Comparison of ENCODE assay signal across 18 cellular contexts in genomic region chr7:147937428-147937827, GRCh38.
DNase-seq lines count a peak whose midpoint lies in the region; ATAC-seq and TF ChIP-seq lines count a peak whose summit lies in the region.
"Had no signal": no experiment of that assay in that cellular context is flagged by ENCODE, and none has a peak within 500 bp of the region (broad histone marks: within the 10 kb centered on the region; RNA-seq: fewer than 3 reads in every experiment).

No MANE protein-coding gene starts in this region.

- no CpG with 5 or more reads among the region's 4 CpGs for WGBS in H9 (ENCODE audit: extremely low coverage, insufficient read length, low lambda C conversion rate)

- H3K79me2 ChIP-seq in H9 (ENCODE audit: insufficient read depth, low read length) = no peaks in the 10 kb centered on the region

- TF ChIP-seq CTCF in BE2C (IDR thresholded peaks at IDR 0.05; ENCODE audit: low read depth, low read length) (no peak), H9 (conservative IDR thresholded peaks at IDR 0.05) (no peak)

- H4K20me1 ChIP-seq in H9 (ENCODE audit: control insufficient read depth, insufficient read depth, insufficient read length) = no peaks in the 10 kb centered on the region

- no peaks in the 10 kb centered on the region for H3K36me3 ChIP-seq in BE2C
- H3K36me3 ChIP-seq: HAP-1 had no signal

- H3K4ac ChIP-seq in H9 (ENCODE audit: low read depth, low read length) = no peak overlapping the region

- no peak overlapping the region for H3K4me2 ChIP-seq in H9 (ENCODE audit: insufficient read depth, insufficient read length, low read length)

- no peak overlapping the region for H3K27ac Mint-ChIP-seq in H9
- no peak overlapping the region for H3K27ac Mint-ChIP-seq in activated T-cell treated with anti-CD3 and anti-CD28 coated beads, Interleukin-2, amount 50 U/mL, for 72 hours
- H3K27ac Mint-ChIP-seq: T-helper 1 cell treated with Interleukin-12 subunit alpha and Interleukin-12 subunit beta and Interleukin-4 antibody, amounts not matched to agents 30 μg/mL and 1 μg/mL, for 36 hours had no signal

- H3T11ph ChIP-seq in H9 (ENCODE audit: low read length) = no peak overlapping the region

- H3K4me1 ChIP-seq in BE2C (no peaks in the 10 kb centered on the region), H9 (ENCODE audit: insufficient read depth, low read length) (no peaks in the 10 kb centered on the region)
- H3K4me1 ChIP-seq: HAP-1 had no signal

- H2BK120ac ChIP-seq in H9 (ENCODE audit: low read depth, low read length, poor library complexity, severe bottlenecking) = no peak overlapping the region

- H2AK5ac ChIP-seq in H9 (ENCODE audit: insufficient read length, low read length) = no peak overlapping the region

- no peak overlapping the region for H3K14ac ChIP-seq in H9 (ENCODE audit: insufficient read depth, low read length)

- DNase-seq in BE2C = peak; percentile 9
- no peak for DNase-seq in H9
- peak; percentile 54 for DNase-seq in RKO (ENCODE audit: low spot score)
- DNase-seq in kidney tubule cell (ENCODE audit: low spot score) = peak; percentile 19
- DNase-seq in NCI-H345 treated with DMSO at 0.1 percent for 48 hours (lab: John Stamatoyannopoulos, UW; ENCODE audit: unreplicated experiment) = no peak
- DNase-seq in NCI-H2029 treated with DMSO at 0.1 percent for 48 hours (lab: John Stamatoyannopoulos, UW) = no peak
- no peak for DNase-seq in activated T-cell treated with anti-CD3 and anti-CD28 coated beads, Interleukin-2, amount 50 U/mL, for 72 hours
- DNase-seq: C1 segment of cervical spinal cord, KBM-7, NCI-H1092 treated with DMSO at 0.1 percent for 48 hours, NCI-H1694, NCI-H510A, OCI-M1 had no signal

- no peak overlapping the region for H3K56ac ChIP-seq in H9 (ENCODE audit: insufficient read length, low read depth, low read length)

- H4K91ac ChIP-seq in H9 (ENCODE audit: insufficient read length, low read depth, low read length) = no peak overlapping the region

- H2BK15ac ChIP-seq in H9 (ENCODE audit: low read depth, low read length) = no peak overlapping the region

- H3K9me3 ChIP-seq in BE2C = no peaks in the 10 kb centered on the region
- H3K9me3 ChIP-seq in H9 (ENCODE audit: control insufficient read depth, low read depth, low read length) = no peaks in the 10 kb centered on the region
- H3K9me3 ChIP-seq: HAP-1 had no signal

- H2BK5ac ChIP-seq in H9 (ENCODE audit: insufficient read length, low read length) = no peak overlapping the region

- no peak overlapping the region for H2AFZ ChIP-seq in H9 (ENCODE audit: low read length)

- no peak overlapping the region for H3K23ac ChIP-seq in H9 (ENCODE audit: insufficient read length, low read depth, low read length)

- H2BK12ac ChIP-seq in H9 (ENCODE audit: insufficient read length, low read depth, low read length) = no peak overlapping the region

- H3K79me1 ChIP-seq in H9 (ENCODE audit: insufficient read depth, low read depth, low read length, poor library complexity, severe bottlenecking) = no peaks in the 10 kb centered on the region

- H3K4me3 Mint-ChIP-seq in H9 = no peak overlapping the region
- no peak overlapping the region for H3K4me3 Mint-ChIP-seq in activated T-cell treated with anti-CD3 and anti-CD28 coated beads, Interleukin-2, amount 50 U/mL, for 72 hours
- H3K4me3 Mint-ChIP-seq: T-helper 1 cell treated with Interleukin-12 subunit alpha and Interleukin-12 subunit beta and Interleukin-4 antibody, amounts not matched to agents 30 μg/mL and 1 μg/mL, for 36 hours had no signal

- H3K27ac ChIP-seq in H9 (ENCODE audit: insufficient read length, low read depth, low read length) = no peak overlapping the region
- H3K27ac ChIP-seq: SK-N-MC had no signal

- no peaks in the 10 kb centered on the region for H3K23me2 ChIP-seq in H9 (ENCODE audit: insufficient read length, low read depth, low read length, poor library complexity, severe bottlenecking)

- no peaks in the 10 kb centered on the region; a peak in 2 of 7 replicates for H3K36me3 Mint-ChIP-seq in H9 (ENCODE audit: insufficient read depth in 1 of 3, low read depth in 3 of 3)
- no peaks in the 10 kb centered on the region for H3K36me3 Mint-ChIP-seq in activated T-cell treated with anti-CD3 and anti-CD28 coated beads, Interleukin-2, amount 50 U/mL, for 72 hours (ENCODE audit: insufficient read depth in 2 of 2)

- no peak overlapping the region for H2BK20ac ChIP-seq in H9 (ENCODE audit: low read depth, low read length, poor library complexity, severe bottlenecking)

- no peaks in the 10 kb centered on the region; a peak in 2 of 5 replicates for H3K9me3 Mint-ChIP-seq in H9
- peaks cover 3 to 10% of the 10 kb centered on the region in 2 donors for H3K9me3 Mint-ChIP-seq in activated T-cell treated with anti-CD3 and anti-CD28 coated beads, Interleukin-2, amount 50 U/mL, for 72 hours

- H3K18ac ChIP-seq in H9 (ENCODE audit: insufficient read length, low read depth, low read length) = no peak overlapping the region

- H3K4me1 Mint-ChIP-seq in H9 = no peaks in the 10 kb centered on the region
- H3K4me1 Mint-ChIP-seq in activated T-cell treated with anti-CD3 and anti-CD28 coated beads, Interleukin-2, amount 50 U/mL, for 72 hours (ENCODE audit: low read depth) = no peaks in the 10 kb centered on the region

- no peak for ATAC-seq in HG02884 (IDR thresholded peaks at IDR 0.05; ENCODE audit: unreplicated experiment)
- no peak for ATAC-seq in activated T-cell treated with anti-CD3 and anti-CD28 coated beads, Interleukin-2, amount 50 U/mL, for 72 hours (replicated peaks in 1 of 2)
- ATAC-seq: GM12878 had no signal

- H4K5ac ChIP-seq in H9 (ENCODE audit: insufficient read length, low read depth, low read length) = peak overlapping the region; percentile 41

- H3K4me3 ChIP-seq in BE2C (ENCODE audit: low read depth, low read length) = no peak overlapping the region
- H3K4me3 ChIP-seq: GM12878, HAP-1, SK-N-MC had no signal

- no peak overlapping the region for H3K9ac ChIP-seq in H9 (ENCODE audit: extremely low read depth, insufficient read length, low read length)

- H3K27me3 ChIP-seq in BE2C (no peaks in the 10 kb centered on the region), H9 (ENCODE audit: insufficient read depth, low read length) (no peaks in the 10 kb centered on the region)

- no peaks in the 10 kb centered on the region for H3K27me3 Mint-ChIP-seq in H9 (ENCODE audit: low read depth)
- H3K27me3 Mint-ChIP-seq in activated T-cell treated with anti-CD3 and anti-CD28 coated beads, Interleukin-2, amount 50 U/mL, for 72 hours (ENCODE audit: low read depth) = no peaks in the 10 kb centered on the region

- H4K8ac ChIP-seq in H9 (replicated peaks; ENCODE audit: insufficient read length, low read depth, low read length) = no peak overlapping the region

Comparison
In these comparisons a context has a peak if more than half of its experiments do, and no peak if none do; other contexts are left out.
1. DNase-seq: peak in BE2C (single experiment), RKO (single experiment) and kidney tubule cell (single experiment); none in H9 (single experiment), NCI-H345 treated with DMSO at 0.1 percent for 48 hours (single experiment), NCI-H2029 treated with DMSO at 0.1 percent for 48 hours (single experiment) and activated T-cell treated with anti-CD3 and anti-CD28 coated beads, Interleukin-2, amount 50 U/mL, for 72 hours (0 of 2).